8 cellular contexts compared by ENCODE assay signal in genomic region chr4:6332042-6332668, GRCh38.
DNase-seq lines count a peak whose midpoint lies in the region; ATAC-seq and TF ChIP-seq lines count a peak whose summit lies in the region.

No MANE protein-coding gene starts in this region.

- H3K4me1 Mint-ChIP-seq in activated T-cell treated with anti-CD3 and anti-CD28 coated beads, Interleukin-2, amount 50 U/mL, for 4 hours (ENCODE audit: low read depth) = peaks cover 1% of the 10 kb centered on the region

- H3K79me2 ChIP-seq in OCI-LY1 (ENCODE audit: insufficient read depth, low read length) (no peaks in the 10 kb centered on the region), parathyroid adenoma (no peaks in the 10 kb centered on the region)

- no peaks in the 10 kb centered on the region for H3K36me3 Mint-ChIP-seq in activated T-cell treated with anti-CD3 and anti-CD28 coated beads, Interleukin-2, amount 50 U/mL, for 4 hours (ENCODE audit: insufficient read depth)

- H3K9ac ChIP-seq in OCI-LY1 (ENCODE audit: low read length) (no peak overlapping the region), parathyroid adenoma (no peak overlapping the region)

- H3K4me3 Mint-ChIP-seq in activated T-cell treated with anti-CD3 and anti-CD28 coated beads, Interleukin-2, amount 50 U/mL, for 4 hours = no peak overlapping the region

- H3K27me3 Mint-ChIP-seq in activated T-cell treated with anti-CD3 and anti-CD28 coated beads, Interleukin-2, amount 50 U/mL, for 4 hours (ENCODE audit: low read depth) = peaks cover 34% of the 10 kb centered on the region

- peak; percentile 46 to 48 for DNase-seq in activated T-cell treated with anti-CD3 and anti-CD28 coated beads, Interleukin-2, amount 50 U/mL, for 48 hours
- no peak for DNase-seq in activated T-cell treated with anti-CD3 and anti-CD28 coated beads, Interleukin-2, amount 50 U/mL, for 4 hours
- DNase-seq in epithelial cell of proximal tubule (ENCODE audit: low read depth) (no peak), MV-4-11 (lab: John Stamatoyannopoulos, UW) (no peak), GDM1 (lab: John Stamatoyannopoulos, UW) (no peak), Ammon's horn (ENCODE audit: low spot score) (no peak)

- no peaks in the 10 kb centered on the region for H4K20me1 ChIP-seq in OCI-LY1 (ENCODE audit: insufficient read depth, low read length)

- no peaks in the 10 kb centered on the region for H3K9me3 ChIP-seq in OCI-LY1 (ENCODE audit: low read length)
- no peaks in the 10 kb centered on the region for H3K9me3 ChIP-seq in parathyroid adenoma (ENCODE audit: control insufficient read depth, low read length)

- TF ChIP-seq CTCF in OCI-LY1 (IDR thresholded peaks at IDR 0.05; ENCODE audit: low read length) (peak; percentile 45; the same call in 1 of the 2 replicates), epithelial cell of proximal tubule (conservative IDR thresholded peaks at IDR 0.05; ENCODE audit: low read depth, low read length) (peak; percentile 85), parathyroid adenoma (IDR thresholded peaks at IDR 0.05) (peak; percentile 54)

- H3K4me2 ChIP-seq in OCI-LY1 (ENCODE audit: low read length) = no peak overlapping the region
- H3K4me2 ChIP-seq in parathyroid adenoma (ENCODE audit: low read length) = no peak overlapping the region

- H3K4me3 ChIP-seq in OCI-LY1 (ENCODE audit: low read depth, low read length, poor library complexity, severe bottlenecking) (no peak overlapping the region), epithelial cell of proximal tubule (ENCODE audit: low read depth, low read length) (no peak overlapping the region), parathyroid adenoma (ENCODE audit: low read depth, low read length) (no peak overlapping the region)

- H3K4me1 ChIP-seq in OCI-LY1 (ENCODE audit: insufficient read depth, low read length, severe bottlenecking) (no peaks in the 10 kb centered on the region), parathyroid adenoma (no peaks in the 10 kb centered on the region)

- no peaks in the 10 kb centered on the region for H3K27me3 ChIP-seq in OCI-LY1 (ENCODE audit: insufficient read depth, low read length)
- H3K27me3 ChIP-seq in parathyroid adenoma (ENCODE audit: control insufficient read depth, insufficient read depth, low read length) = no peaks in the 10 kb centered on the region

- H3K36me3 ChIP-seq in OCI-LY1 (ENCODE audit: insufficient read depth, low read length) (no peaks in the 10 kb centered on the region), parathyroid adenoma (ENCODE audit: control insufficient read depth, insufficient read depth, low read length) (no peaks in the 10 kb centered on the region)

- H3K9me2 ChIP-seq in OCI-LY1 (ENCODE audit: low read depth, low read length) = no peaks in the 10 kb centered on the region

- no peak overlapping the region for H3K27ac ChIP-seq in OCI-LY1 (ENCODE audit: low read depth, low read length, poor library complexity, severe bottlenecking)
- no peak overlapping the region for H3K27ac ChIP-seq in parathyroid adenoma

- no peaks in the 10 kb centered on the region for H3K9me3 Mint-ChIP-seq in activated T-cell treated with anti-CD3 and anti-CD28 coated beads, Interleukin-2, amount 50 U/mL, for 4 hours

- no peak for ATAC-seq in activated T-cell treated with anti-CD3 and anti-CD28 coated beads, Interleukin-2, amount 50 U/mL, for 4 hours

- no peaks in the 10 kb centered on the region for H3F3A ChIP-seq in OCI-LY1 (ENCODE audit: insufficient read depth, low read length)

- H2AFZ ChIP-seq in OCI-LY1 (ENCODE audit: low read length) = no peak overlapping the region
- H2AFZ ChIP-seq in parathyroid adenoma = no peak overlapping the region

Comparison
In these comparisons a context has a peak if more than half of its experiments do, and no peak if none do; other contexts are left out.
1. DNase-seq: peak in activated T-cell treated with anti-CD3 and anti-CD28 coated beads, Interleukin-2, amount 50 U/mL, for 48 hours (2 of 2); none in activated T-cell treated with anti-CD3 and anti-CD28 coated beads, Interleukin-2, amount 50 U/mL, for 4 hours (single experiment), epithelial cell of proximal tubule (single experiment), MV-4-11 (single experiment), GDM1 (single experiment) and Ammon's horn (single experiment).
2. Peak in every context shown above with its lines, with median percentiles within 50 percentile points of each other: CTCF ChIP-seq.